In genomic region chr9:73470766-73471165, GRCh38 we compare ENCODE assay signal across 21 cellular contexts.
"Had no signal": no experiment of that assay in that cellular context is flagged by ENCODE, and none has a peak within 500 bp of the region (broad histone marks: within the 10 kb centered on the region; RNA-seq: fewer than 3 reads in every experiment).

No MANE protein-coding gene starts in this region.

- FAIRE-seq: frontal cortex, keratinocyte, pancreas, small intestine had no signal

- H3K36me3 ChIP-seq: left lung, lower lobe of right lung, pancreas, tibial nerve had no signal

- H3K27ac ChIP-seq: coronary artery, left lung, lower lobe of right lung, pancreas, testis, tibial nerve had no signal

- H3K4me1 Mint-ChIP-seq: memory B cell; naive thymus-derived CD4-positive, alpha-beta T cell; neural crest cell; stimulated activated effector memory CD8-positive, alpha-beta T cell treated with anti-CD3 and anti-CD28 coated beads, Interleukin-12 subunit alpha, Interleukin-12 subunit beta, amount 100 ng/mL, for 72 hours; stimulated activated naive CD8-positive, alpha-beta T cell treated with anti-CD3 and anti-CD28 coated beads, Interleukin-15, amount 100 ng/mL, for 72 hours had no signal

- ATAC-seq: left lung; lower lobe of right lung; naive thymus-derived CD4-positive, alpha-beta T cell; pancreas; right cardiac atrium; stimulated activated effector memory CD8-positive, alpha-beta T cell treated with anti-CD3 and anti-CD28 coated beads, Interleukin-12 subunit alpha, Interleukin-12 subunit beta, amount 100 ng/mL, for 72 hours; stimulated activated naive CD8-positive, alpha-beta T cell treated with anti-CD3 and anti-CD28 coated beads, Interleukin-15, amount 100 ng/mL, for 72 hours had no signal

- H3K9me3 ChIP-seq: lower lobe of right lung, pancreas, testis had no signal

- H3K27ac Mint-ChIP-seq: memory B cell; naive thymus-derived CD4-positive, alpha-beta T cell; progenitor cell of endocrine pancreas; stimulated activated effector memory CD8-positive, alpha-beta T cell treated with anti-CD3 and anti-CD28 coated beads, Interleukin-12 subunit alpha, Interleukin-12 subunit beta, amount 100 ng/mL, for 72 hours had no signal

- H3K4me3 ChIP-seq: coronary artery, left lung, lower lobe of right lung, pancreas, testis, tibial nerve had no signal

- H3K27me3 ChIP-seq: left lung, pancreas, testis, tibial nerve had no signal

- DNase-seq: central memory CD4-positive, alpha-beta T cell; effector CD4-positive, alpha-beta T cell; left lung; lower lobe of right lung; naive thymus-derived CD4-positive, alpha-beta T cell; occipital lobe; pancreas; right cardiac atrium; small intestine; stimulated activated CD4-positive, alpha-beta T cell treated with anti-CD3 and anti-CD28 coated beads, Interleukin-2, amount 100 ng/mL, for 48 hours; stimulated activated CD8-positive, alpha-beta memory T cell treated with anti-CD3 and anti-CD28 coated beads, Interleukin-4, amount 100 ng/mL, for 48 hours; stimulated activated naive CD8-positive, alpha-beta T cell treated with anti-CD3 and anti-CD28 coated beads, Interleukin-15, amount 100 ng/mL, for 72 hours; testis had no signal

- H3K4me1 ChIP-seq: left lung, lower lobe of right lung, pancreas, testis, tibial nerve had no signal

- H3K4me3 Mint-ChIP-seq: memory B cell; naive thymus-derived CD4-positive, alpha-beta T cell; neural crest cell; stimulated activated effector memory CD8-positive, alpha-beta T cell treated with anti-CD3 and anti-CD28 coated beads, Interleukin-12 subunit alpha, Interleukin-12 subunit beta, amount 100 ng/mL, for 72 hours; stimulated activated naive CD8-positive, alpha-beta T cell treated with anti-CD3 and anti-CD28 coated beads, Interleukin-15, amount 100 ng/mL, for 72 hours had no signal

- H3K36me3 Mint-ChIP-seq: memory B cell; naive thymus-derived CD4-positive, alpha-beta T cell; stimulated activated effector memory CD8-positive, alpha-beta T cell treated with anti-CD3 and anti-CD28 coated beads, Interleukin-12 subunit alpha, Interleukin-12 subunit beta, amount 100 ng/mL, for 72 hours had no signal

- H3K27me3 Mint-ChIP-seq: memory B cell; progenitor cell of endocrine pancreas; stimulated activated naive CD8-positive, alpha-beta T cell treated with anti-CD3 and anti-CD28 coated beads, Interleukin-15, amount 100 ng/mL, for 72 hours had no signal
